In the genomic region with DNA sequence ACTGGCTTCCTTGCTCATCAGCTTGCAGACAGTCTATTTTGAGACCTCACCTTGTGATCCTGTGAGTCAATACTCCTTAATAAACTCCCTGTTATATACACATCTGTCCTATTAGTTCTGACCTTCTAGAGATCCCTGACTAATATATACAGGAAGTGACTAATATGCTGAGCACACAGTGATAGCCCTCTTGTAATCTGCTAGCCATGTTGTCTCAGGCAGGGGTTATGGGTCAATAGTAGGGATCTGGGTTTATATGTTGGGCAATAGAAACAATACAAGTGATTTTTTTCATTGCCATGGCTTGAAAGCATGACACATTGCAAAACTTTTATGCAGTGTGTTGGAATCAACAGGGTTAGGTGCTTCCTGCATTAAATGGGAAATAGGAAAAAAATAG, we compare ENCODE assay signal across 18 cellular contexts.
DNase-seq lines count a peak whose midpoint lies in the region; TF ChIP-seq lines count a peak whose summit lies in the region.
"Had no signal": no experiment of that assay in that cellular context is flagged by ENCODE, and none has a peak within 500 bp of the region (broad histone marks: within the 10 kb centered on the region; RNA-seq: fewer than 3 reads in every experiment).

No MANE protein-coding gene starts in this region.

- H3K4me3 ChIP-seq in fibroblast of mammary gland (ENCODE audit: control insufficient read depth, low read depth, low read length): no peak overlapping the region
- no peak overlapping the region for H3K4me3 ChIP-seq in retinal pigment epithelial cell (ENCODE audit: low read length)
- H3K4me3 ChIP-seq: BLaER1 treated with 17β-estradiol and CSF1 and Interleukin-3, amounts not matched to agents 10 nM and 100 nM; heart left ventricle; SK-N-MC; spleen had no signal

- POLR2A ChIA-PET in RWPE1 (lab: Yijun Ruan, JAX; ENCODE audit: low non-redundant PET): no interaction called here

- TF ChIP-seq CTCF in RWPE1 (conservative IDR thresholded peaks at IDR 0.05; ENCODE audit: low read depth) (no peak), fibroblast of mammary gland (conservative IDR thresholded peaks at IDR 0.05; ENCODE audit: control insufficient read depth, insufficient read depth, low read depth, low read length) (no peak), retinal pigment epithelial cell (conservative IDR thresholded peaks at IDR 0.05; ENCODE audit: low read depth, low read length) (no peak)

- CTCF ChIA-PET in RWPE1 (lab: Yijun Ruan, JAX): interaction anchor here (0.7 kb wide), 1 partner anchor 353 kb away, joined by 3 read pairs; no protein-coding TSS in a partner anchor

- peak overlapping the region; percentile 52; the same call in 1 of the 2 replicates for H3K27ac ChIP-seq in RWPE1
- H3K27ac ChIP-seq: heart left ventricle, SK-N-MC, spleen had no signal

- DNase-seq in ELR (ENCODE audit: low read depth) (peak; percentile 0), RWPE1 (ENCODE audit: low spot score) (peak; percentile 84), fibroblast of mammary gland (ENCODE audit: low read depth) (peak; percentile 86), retinal pigment epithelial cell (ENCODE audit: low read depth) (peak; percentile 7), C1 segment of cervical spinal cord (lab: John Stamatoyannopoulos, UW) (no peak), cardiac septum (ENCODE audit: low spot score) (no peak), NCI-H1105 treated with DMSO at 0.1 percent for 48 hours (lab: John Stamatoyannopoulos, UW) (no peak)
- DNase-seq: activated CD4-positive, alpha-beta T cell treated with anti-CD3 and anti-CD28 coated beads for 4 hours; activated effector memory CD4-positive, alpha-beta T cell treated with anti-CD3 and anti-CD28 coated beads, Interleukin-2, amount 50 U/mL, for 16 hours; DMS153; heart left ventricle; HFFc6; immature natural killer cell; naive thymus-derived CD8-positive, alpha-beta T cell; NCI-H1930; spleen had no signal

- intact Hi-C loops in cardiac septum (cut with DNase I): no loop called here

Comparison
In these comparisons a context has a peak if more than half of its experiments do, and no peak if none do; other contexts are left out.
1. DNase-seq: peak in ELR (single experiment), RWPE1 (single experiment), fibroblast of mammary gland (single experiment) and retinal pigment epithelial cell (single experiment); none in C1 segment of cervical spinal cord (0 of 14), cardiac septum (single experiment) and NCI-H1105 treated with DMSO at 0.1 percent for 48 hours (single experiment).